ENCODE assay signal across 8 cellular contexts in the genomic region with DNA sequence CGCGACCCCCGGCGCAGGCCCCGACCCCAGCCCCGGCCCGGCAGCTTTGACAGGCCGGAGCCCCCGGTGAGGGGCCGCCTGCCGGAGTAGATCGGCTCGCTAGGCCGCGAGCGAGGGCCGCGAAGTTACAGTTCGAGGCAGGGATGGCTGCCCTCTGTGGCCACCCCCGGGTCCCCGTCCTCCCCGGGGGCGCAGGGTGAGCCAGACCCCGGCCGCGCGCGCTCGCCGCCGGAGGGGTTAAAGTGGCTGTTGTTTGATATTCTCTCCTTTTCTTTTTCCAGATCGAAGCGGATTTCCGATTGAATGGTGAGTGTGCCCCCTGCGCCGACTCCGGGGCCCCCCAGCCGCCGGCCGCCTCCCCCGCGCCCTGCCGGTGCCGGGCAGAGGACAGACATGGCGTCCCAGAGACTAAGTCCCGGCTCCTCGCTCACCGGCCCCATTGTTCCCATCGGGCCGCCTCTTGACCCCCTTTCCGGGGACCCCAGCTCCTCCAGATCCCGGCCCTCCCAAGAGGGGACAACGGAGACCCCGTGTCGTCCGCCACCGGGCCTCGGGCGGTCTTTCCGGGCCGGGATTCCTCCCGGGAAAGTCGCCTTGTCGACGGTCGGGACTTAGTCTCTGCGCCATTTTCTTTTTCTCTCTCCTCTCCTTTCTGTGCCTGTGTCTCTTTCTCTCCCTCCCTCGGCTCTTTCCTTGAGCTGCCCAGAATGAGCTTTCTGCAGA. TPM values are rescaled to one million over a fixed set of nuclear protein-coding genes. Genes with fewer than 3 reads are reported as not detected.
A peak's percentile ranks its signal among the peaks of the same experiment; 100 is the strongest.
DNase-seq lines count a peak whose midpoint lies in the region; ATAC-seq, FAIRE-seq and TF ChIP-seq lines count a peak whose summit lies in the region.

No MANE protein-coding gene starts in this region.

- no peaks in the 10 kb centered on the region for H3K9me3 ChIP-seq in muscle layer of duodenum (ENCODE audit: control insufficient read depth in 1 of 2, low read length in 2 of 2)

- CTCF ChIA-PET in activated CD8-positive, alpha-beta T cell treated with anti-CD3 and anti-CD28 coated beads, Interleukin-2, amount 10 ng/mL, durations not matched to agents 7 days and 5 days (lab: Charles Lee): interaction anchor here (1.4 to 5.4 kb wide), 3 partner anchors 17 to 66 kb away, joined by 4 to 61 read pairs (median 31); no protein-coding TSS in a partner anchor

- no peaks in the 10 kb centered on the region; the same call in 1 of the 2 replicates for H3K27me3 ChIP-seq in H7 (ENCODE audit: control insufficient read depth, insufficient read depth, low read length)
- H3K27me3 ChIP-seq in muscle layer of duodenum (ENCODE audit: low read depth, low read length): no peaks in the 10 kb centered on the region

- peak overlapping the region; percentile 92 for H3K4me3 Mint-ChIP-seq in activated CD8-positive, alpha-beta T cell treated with anti-CD3 and anti-CD28 coated beads, Interleukin-2, amount 10 ng/mL, durations not matched to agents 7 days and 5 days

- peak overlapping the region; percentile 96 for H3K27ac ChIP-seq in muscle layer of duodenum (ENCODE audit: low read length)

- no peaks in the 10 kb centered on the region for H3K27me3 Mint-ChIP-seq in activated CD8-positive, alpha-beta T cell treated with anti-CD3 and anti-CD28 coated beads, Interleukin-2, amount 10 ng/mL, durations not matched to agents 7 days and 5 days (ENCODE audit: low read depth)

- peaks cover 37 to 39% of the 10 kb centered on the region in 2 donors for H3K4me1 ChIP-seq in muscle layer of duodenum (ENCODE audit: control insufficient read depth in 1 of 2, insufficient read depth in 2 of 2, low read length in 2 of 2)

- H3K4me3 ChIP-seq in GM08714 (ENCODE audit: low read length): peak overlapping the region; percentile 89
- H3K4me3 ChIP-seq in H7 (ENCODE audit: insufficient read depth, low read depth, low read length): peak overlapping the region; percentile 97
- H3K4me3 ChIP-seq in epithelial cell of esophagus (ENCODE audit: low read length): peak overlapping the region; percentile 80
- peak overlapping the region; percentile 88 for H3K4me3 ChIP-seq in muscle layer of duodenum (ENCODE audit: low read depth in 1 of 2, low read length in 2 of 2)

- no peak for FAIRE-seq in urothelium cell line (lab: Jason Lieb, UNC)

- TF ChIP-seq CTCF in epithelial cell of esophagus (IDR thresholded peaks at IDR 0.05; ENCODE audit: insufficient read depth, low read depth, low read length, missing control alignments): no peak

- no peaks in the 10 kb centered on the region for H3K9me3 Mint-ChIP-seq in activated CD8-positive, alpha-beta T cell treated with anti-CD3 and anti-CD28 coated beads, Interleukin-2, amount 10 ng/mL, durations not matched to agents 7 days and 5 days (ENCODE audit: insufficient read depth)

- H3K27ac Mint-ChIP-seq in activated CD8-positive, alpha-beta T cell treated with anti-CD3 and anti-CD28 coated beads, Interleukin-2, amount 10 ng/mL, durations not matched to agents 7 days and 5 days: peak overlapping the region; percentile 94

- peaks cover 50% of the 10 kb centered on the region for H3K36me3 Mint-ChIP-seq in activated CD8-positive, alpha-beta T cell treated with anti-CD3 and anti-CD28 coated beads, Interleukin-2, amount 10 ng/mL, durations not matched to agents 7 days and 5 days (ENCODE audit: low read depth)

- H3K4me1 Mint-ChIP-seq in activated CD8-positive, alpha-beta T cell treated with anti-CD3 and anti-CD28 coated beads, Interleukin-2, amount 10 ng/mL, durations not matched to agents 7 days and 5 days (ENCODE audit: low read depth): peaks cover 62% of the 10 kb centered on the region

- ATAC-seq in activated CD8-positive, alpha-beta T cell treated with anti-CD3 and anti-CD28 coated beads, Interleukin-2, amount 10 ng/mL, durations not matched to agents 7 days and 5 days: peak; percentile 20

- no peaks in the 10 kb centered on the region; the same call in none of the 2 replicates for H3K36me3 ChIP-seq in H7 (replicated peaks; ENCODE audit: control insufficient read depth, insufficient read depth, low read length)
- H3K36me3 ChIP-seq in muscle layer of duodenum (ENCODE audit: control insufficient read depth in 1 of 2, insufficient read depth in 2 of 2, low read length in 2 of 2): no peaks in the 10 kb centered on the region

- POLR2A ChIA-PET in activated CD8-positive, alpha-beta T cell treated with anti-CD3 and anti-CD28 coated beads, Interleukin-2, amount 10 ng/mL, durations not matched to agents 7 days and 5 days (lab: Charles Lee): interaction anchor here (1.0 to 2.4 kb wide), 5 partner anchors 11 to 42 kb away, joined by 3 to 8 read pairs (median 7); no protein-coding TSS in a partner anchor

- DNase-seq in H7 (peak; percentile 78), NAMALWA (ENCODE audit: low spot score) (peak; percentile 39), epithelial cell of esophagus (ENCODE audit: low read depth) (no peak), urothelium cell line (ENCODE audit: low spot score) (peak; percentile 62), NCI-H187 treated with DMSO at 0.1 percent for 48 hours (lab: John Stamatoyannopoulos, UW) (no peak)
- DNase-seq in activated CD8-positive, alpha-beta T cell treated with anti-CD3 and anti-CD28 coated beads, Interleukin-2, amount 10 ng/mL, durations not matched to agents 7 days and 5 days: peak; percentile 51

RNA-seq across cellular contexts. Expression of a gene that starts 0.7 kb away (rescaled TPM):
- 16.0 and 22.9 TPM in 2 replicates for total RNA-seq in H7 (2014; rRNA removed; shearing (Covaris generic))
- 10 to 100 TPM; 89.1 to 91.5 TPM for total RNA-seq in activated CD8-positive, alpha-beta T cell treated with anti-CD3 and anti-CD28 coated beads, Interleukin-2, amount 10 ng/mL, durations not matched to agents 7 days and 5 days

Comparison
In these comparisons a context has a peak if more than half of its experiments do, and no peak if none do; other contexts are left out.
1. DNase-seq: peak in H7 (single experiment), NAMALWA (single experiment), activated CD8-positive, alpha-beta T cell treated with anti-CD3 and anti-CD28 coated beads, Interleukin-2, amount 10 ng/mL, durations not matched to agents 7 days and 5 days (single experiment) and urothelium cell line (single experiment); none in epithelial cell of esophagus (single experiment) and NCI-H187 treated with DMSO at 0.1 percent for 48 hours (single experiment).
2. Peak in every context shown above with its lines, with median percentiles within 50 percentile points of each other: H3K4me3 ChIP-seq.